ENCODE assay signal across 20 cellular contexts in the genomic region with DNA sequence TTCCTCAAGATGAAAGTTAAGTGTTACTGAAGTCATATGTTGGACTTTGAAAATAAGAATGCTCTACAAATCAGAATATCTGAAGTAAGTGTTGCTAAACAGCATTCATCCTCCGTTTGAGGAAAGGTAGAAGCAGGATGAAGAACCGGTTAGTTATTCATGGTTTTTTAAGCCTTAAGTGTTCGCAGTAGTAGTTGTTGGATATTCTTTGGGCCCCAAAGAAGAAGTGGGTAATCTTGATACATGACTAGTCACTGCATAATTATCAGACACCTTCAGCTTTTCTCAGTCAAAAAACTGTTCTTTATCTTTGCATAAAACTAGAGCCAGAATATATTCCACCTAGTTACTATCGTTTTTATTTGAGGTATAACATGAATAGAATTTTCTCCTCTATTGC. TPM values are rescaled to one million over a fixed set of nuclear protein-coding genes. Genes with fewer than 3 reads are reported as not detected.
DNase-seq lines count a peak whose midpoint lies in the region; ATAC-seq, FAIRE-seq and TF ChIP-seq lines count a peak whose summit lies in the region.
"Had no signal": no experiment of that assay in that cellular context is flagged by ENCODE, and none has a peak within 500 bp of the region (broad histone marks: within the 10 kb centered on the region; RNA-seq: fewer than 3 reads in every experiment).

No MANE protein-coding gene starts in this region.

- peak overlapping the region; percentile 34; the same call in 1 of the 2 replicates for H3K4me2 ChIP-seq in K562 (ENCODE audit: insufficient read depth, low read length)
- H3K4me2 ChIP-seq in smooth muscle cell: no peak overlapping the region

- WGBS in K562 (ENCODE audit: insufficient coverage, low coverage, missing lambda C conversion rate): 10% methylated on average over 4 of the region's 4 CpGs
- 84% methylated on average over 4 of the region's 4 CpGs for WGBS in smooth muscle cell (ENCODE audit: low lambda C conversion rate)
- WGBS in adrenal gland, 4 donors: 80 to 85% (median 83%) methylated on average over 4 of the region's 4 CpGs

- H2AFZ ChIP-seq in K562 (ENCODE audit: low read depth, low read length): no peak overlapping the region
- H2AFZ ChIP-seq in smooth muscle cell (ENCODE audit: low read depth): no peak overlapping the region

- H3K36me3 Mint-ChIP-seq in activated T-cell treated with anti-CD3 and anti-CD28 coated beads, Interleukin-2, amount 50 U/mL, for 24 hours (ENCODE audit: low read depth): peaks cover 77% of the 10 kb centered on the region

- intact Hi-C loops in K562 (cut with micrococcal nuclease): no loop called here
- intact Hi-C loops in adrenal gland (cut with DNase I): no loop called here
- intact Hi-C loops in mucosa of descending colon (cut with DNase I, micrococcal nuclease): no loop called here

- TF ChIP-seq RAD21 in K562 (CRISPR knock-in tag; conservative IDR thresholded peaks at IDR 0.05 in 1 of 2, IDR thresholded peaks at IDR 0.05 in 1 of 2): no peak

- peaks cover 99% of the 10 kb centered on the region for H3K79me2 ChIP-seq in K562 (ENCODE audit: control insufficient read depth, insufficient read depth, low read length)
- peaks cover 100% of the 10 kb centered on the region for H3K79me2 ChIP-seq in smooth muscle cell (ENCODE audit: low read depth)

- H3K9ac ChIP-seq in K562 (ENCODE audit: insufficient read depth in 1 of 2, low read depth in 2 of 2, low read length in 2 of 2): no peak overlapping the region
- no peak overlapping the region for H3K9ac ChIP-seq in smooth muscle cell (ENCODE audit: low read depth)

- H3K27ac Mint-ChIP-seq in activated T-cell treated with anti-CD3 and anti-CD28 coated beads, Interleukin-2, amount 50 U/mL, for 24 hours: peak overlapping the region; percentile 37
- H3K27ac Mint-ChIP-seq: HFFc6 had no signal

- H3K9me1 ChIP-seq in K562 (ENCODE audit: control insufficient read depth, insufficient read depth, low read length): no peaks in the 10 kb centered on the region

- H3K27ac ChIP-seq in K562 (ENCODE audit: extremely low read depth, low read depth, low read length): peak overlapping the region; percentile 24; the same call in 2 of the 3 replicates
- H3K27ac ChIP-seq in smooth muscle cell (ENCODE audit: low read depth): peak overlapping the region; percentile 10
- no peak overlapping the region for H3K27ac ChIP-seq in adrenal gland

- peak; percentile 23; the same call in 2 of the 3 replicates for ATAC-seq in K562
- no peak for ATAC-seq in mucosa of descending colon
- ATAC-seq: HCT116, HepG2 had no signal

- H3K36me3 ChIP-seq in K562 (ENCODE audit: control insufficient read depth, insufficient read depth, low read length) (peaks cover 59% of the 10 kb centered on the region), smooth muscle cell (ENCODE audit: low read depth) (peaks cover 3% of the 10 kb centered on the region), adrenal gland (replicated peaks in 1 of 2) (peaks cover 0 to 4% of the 10 kb centered on the region in 2 donors), mucosa of descending colon (ENCODE audit: low read depth) (no peaks in the 10 kb centered on the region)
- H3K36me3 ChIP-seq: BE2C had no signal

- in situ Hi-C loops in K562 (cut with MboI): no loop called here

- H3K4me1 ChIP-seq in K562 (replicated peaks in 1 of 2; ENCODE audit: control insufficient read depth in 2 of 2, insufficient read depth in 2 of 2, low read length in 2 of 2) (peaks cover 6 to 21% of the 10 kb centered on the region in 2 experiments; a peak in 4 of 5 replicates), smooth muscle cell (ENCODE audit: low read depth) (no peaks in the 10 kb centered on the region), adrenal gland (replicated peaks in 1 of 2) (peaks cover 7 to 16% of the 10 kb centered on the region in 2 donors), mucosa of descending colon (ENCODE audit: low read depth) (no peaks in the 10 kb centered on the region)
- H3K4me1 ChIP-seq: BE2C had no signal

- peak; percentile 26 for FAIRE-seq in GM12891 (lab: Jason Lieb, UNC)
- FAIRE-seq in K562 (lab: Jason Lieb, UNC): peak; percentile 70
- FAIRE-seq: D721Med, G401.6, HepG2 had no signal

- no peaks in the 10 kb centered on the region for H3K9me3 Mint-ChIP-seq in activated T-cell treated with anti-CD3 and anti-CD28 coated beads, Interleukin-2, amount 50 U/mL, for 24 hours
- H3K9me3 Mint-ChIP-seq: CD4-positive, CD25-positive, alpha-beta regulatory T cell; HFFc6; IgD-negative memory B cell had no signal

- no peak for DNase-seq in activated T-cell treated with anti-CD3 and anti-CD28 coated beads, Interleukin-2, amount 50 U/mL, for 24 hours
- DNase-seq in activated T-cell treated with anti-CD3 and anti-CD28 coated beads, Interleukin-2, amount 50 U/mL, for 1 hour: no peak
- DNase-seq in GM12891 (ENCODE audit: insufficient read length, low spot score): no peak
- DNase-seq in K562 (ENCODE audit: extremely low read depth in 1 of 4, low spot score in 3 of 4): no peak
- DNase-seq in smooth muscle cell (lab: John Stamatoyannopoulos, UW; ENCODE audit: unreplicated experiment): no peak
- DNase-seq in adrenal gland: no peak
- DNase-seq in mucosa of descending colon: no peak
- DNase-seq: BE2C; C1 segment of cervical spinal cord; Caco-2; CD4-positive, CD25-positive, alpha-beta regulatory T cell; GOT3; H7; HFFc6 had no signal

- TF ChIP-seq EP300 in K562 (IDR thresholded peaks at IDR 0.05; ENCODE audit: low read length): no peak

- H3K4me3 ChIP-seq in K562 (no peak overlapping the region), smooth muscle cell (no peak overlapping the region), adrenal gland (no peak overlapping the region), mucosa of descending colon (no peak overlapping the region)

- H3K27me3 ChIP-seq in K562 (ENCODE audit: control insufficient read depth in 2 of 2, insufficient read depth in 2 of 2, low read length in 2 of 2): no peaks in the 10 kb centered on the region
- no peaks in the 10 kb centered on the region for H3K27me3 ChIP-seq in smooth muscle cell (ENCODE audit: low read depth)
- H3K27me3 ChIP-seq in adrenal gland: no peaks in the 10 kb centered on the region
- H3K27me3 ChIP-seq: BE2C had no signal

- H3K4me3 Mint-ChIP-seq in activated T-cell treated with anti-CD3 and anti-CD28 coated beads, Interleukin-2, amount 50 U/mL, for 24 hours: no peak overlapping the region
- H3K4me3 Mint-ChIP-seq: HFFc6, IgD-negative memory B cell had no signal

- TF ChIP-seq CTCF in K562 (IDR thresholded peaks at IDR 0.05 in 2 of 3, conservative IDR thresholded peaks at IDR 0.05 in 1 of 3; ENCODE audit: insufficient read depth in 2 of 3, low read depth in 1 of 3, low read length in 3 of 3) (no peak), smooth muscle cell (IDR thresholded peaks at IDR 0.05; ENCODE audit: borderline replicate concordance, insufficient read depth, poor library complexity, severe bottlenecking) (no peak), adrenal gland (IDR thresholded peaks at IDR 0.05) (no peak), mucosa of descending colon (IDR thresholded peaks at IDR 0.05) (no peak)

- BruUV-seq in K562 (replicated peaks; lab: Mats Ljungman, UMichigan): no TSS peak

- POLR2A ChIA-PET in K562 (lab: Yijun Ruan, JAX): interaction anchor here (1.5 to 6.1 kb wide), 2 partner anchors 12 to 63 kb away, joined by 3 to 34 read pairs; no protein-coding TSS in a partner anchor

- peaks cover 68% of the 10 kb centered on the region for H3K4me1 Mint-ChIP-seq in activated T-cell treated with anti-CD3 and anti-CD28 coated beads, Interleukin-2, amount 50 U/mL, for 24 hours (ENCODE audit: low read depth)

- H4K20me1 ChIP-seq in K562 (replicated peaks; ENCODE audit: control insufficient read depth, insufficient read depth, low read length) (0 out of 2 replicates have a peak, but pooled peaks cover 8% of the 10 kb centered on the region), smooth muscle cell (ENCODE audit: low read depth) (peaks cover 100% of the 10 kb centered on the region)

- H3K9me3 ChIP-seq in K562 (replicated peaks; ENCODE audit: control insufficient read depth, insufficient read depth, low read depth, low read length): no peaks in the 10 kb centered on the region
- no peaks in the 10 kb centered on the region for H3K9me3 ChIP-seq in smooth muscle cell (replicated peaks; ENCODE audit: low read depth)
- no peaks in the 10 kb centered on the region for H3K9me3 ChIP-seq in adrenal gland (replicated peaks in 1 of 3)
- no peaks in the 10 kb centered on the region for H3K9me3 ChIP-seq in mucosa of descending colon
- H3K9me3 ChIP-seq: BE2C, Caco-2 had no signal

- H3F3A ChIP-seq in smooth muscle cell (ENCODE audit: low read depth): no peaks in the 10 kb centered on the region

- no peak for TF ChIP-seq POLR2A in GM12891 (IDR thresholded peaks at IDR 0.05; ENCODE audit: low read depth, low read length)
- no peak for TF ChIP-seq POLR2A in K562 (conservative IDR thresholded peaks at IDR 0.05)
- no peak for TF ChIP-seq POLR2A in adrenal gland (IDR thresholded peaks at IDR 0.05)

- no peaks in the 10 kb centered on the region for H3K27me3 Mint-ChIP-seq in activated T-cell treated with anti-CD3 and anti-CD28 coated beads, Interleukin-2, amount 50 U/mL, for 24 hours
- H3K27me3 Mint-ChIP-seq: CD4-positive, CD25-positive, alpha-beta regulatory T cell; IgD-negative memory B cell had no signal

- CTCF ChIA-PET in K562 (lab: Yijun Ruan, JAX; ENCODE audit: low intra/inter-chr PET ratio): no interaction called here

RNA-seq across cellular contexts. Expression of a gene that starts 13.8 kb away (rescaled TPM):
- polyA plus RNA-seq in GM12891 (2012; ENCODE audit: low read depth, missing spikeins): 21.1 TPM
- total RNA-seq in K562 (2011; cell fraction: chromatin; rRNA removed; ENCODE audit: low replicate concordance): 45.0 and 88.5 TPM in 2 replicates
- total RNA-seq in K562 (2011; cell fraction: nucleolus; rRNA removed): 31.9 and 35.0 TPM in 2 replicates
- 38.7 and 58.9 TPM in 2 replicates for total RNA-seq in K562 (2011; cell fraction: nucleoplasm; rRNA removed)
- 35.9 and 49.0 TPM in 2 replicates for total RNA-seq in K562 (2014; rRNA removed)
- total RNA-seq in K562 (2014; rRNA removed; fragmentation: Illumina TruSeq; extraction: Trizol): 50.5 and 56.9 TPM in 2 replicates
- 60.9 and 64.2 TPM in 2 replicates for total RNA-seq in K562 (2015; rRNA removed; fragmentation: Illumina TruSeq; extraction: Trizol)
- total RNA-seq in K562 (2021): 50.0 and 52.7 TPM in 2 replicates
- polyA plus RNA-seq in K562 (2011; rRNA removed): 36.7 and 47.2 TPM in 2 replicates
- 18.8 and 20.0 TPM in 2 replicates for polyA plus RNA-seq in K562 (2011; cell fraction: cytosol; rRNA removed)
- 15.8 and 17.9 TPM in 2 replicates for polyA plus RNA-seq in K562 (2011; cell fraction: nucleus; rRNA removed)
- polyA plus RNA-seq in K562 (2012): 38.1 and 50.5 TPM in 2 replicates
- polyA plus RNA-seq in K562 (2014; fragmentation: Illumina TruSeq; extraction: Trizol): 52.5 and 58.4 TPM in 2 replicates
- 10 to 100 TPM; 28.3 to 31.3 TPM for polyA plus RNA-seq in K562 (2014; fragmentation: Nextera tagmentation; extraction: Ambion mirVana)
- 36.8 and 42.7 TPM in 2 replicates for polyA plus RNA-seq in K562 (2014; rRNA removed)
- polyA minus RNA-seq in K562 (2011; rRNA and poly(A)+ RNA removed): 65.6 and 73.3 TPM in 2 replicates
- 28.4 and 37.9 TPM in 2 replicates for polyA minus RNA-seq in K562 (2011; cell fraction: cytosol; rRNA and poly(A)+ RNA removed)
- 37.8 and 56.4 TPM in 2 replicates for polyA minus RNA-seq in K562 (2011; cell fraction: nucleus; rRNA and poly(A)+ RNA removed)
- total RNA-seq in smooth muscle cell: 127 and 161 TPM in 2 replicates
- 92.2 and 99.1 TPM in 2 replicates for polyA plus RNA-seq in smooth muscle cell
- total RNA-seq in adrenal gland: 10 to 100 TPM; 36.8 to 68.6 (median 52.0) TPM
- 100 to 1,000 TPM in 1 of 3 donors, 10 to 100 TPM in 2; 37.1 to 102 (median 41.2) TPM for polyA plus RNA-seq in adrenal gland
- total RNA-seq in mucosa of descending colon: 10 to 100 TPM; 68.6 to 73.4 (median 69.2) TPM

RNA-seq across cellular contexts. Expression of a gene that starts 26.7 kb away (rescaled TPM):
- 0.32 TPM for polyA plus RNA-seq in GM12891 (2012; ENCODE audit: low read depth, missing spikeins)
- 2.6 and 4.1 TPM in 2 replicates for total RNA-seq in K562 (2011; cell fraction: chromatin; rRNA removed; ENCODE audit: low replicate concordance)
- total RNA-seq in K562 (2011; cell fraction: nucleolus; rRNA removed): 6.8 and 7.6 TPM in 2 replicates
- total RNA-seq in K562 (2011; cell fraction: nucleoplasm; rRNA removed): 7.9 and 9.7 TPM in 2 replicates
- total RNA-seq in K562 (2014; rRNA removed) (2.0 and 4.0 TPM in 2 replicates), K562 (2014; rRNA removed; fragmentation: Illumina TruSeq; extraction: Trizol) (1.6 and 1.7 TPM in 2 replicates), K562 (2015; rRNA removed; fragmentation: Illumina TruSeq; extraction: Trizol) (1.5 and 1.7 TPM in 2 replicates), K562 (2021) (1.5 and 2.0 TPM in 2 replicates), smooth muscle cell (0.18 and 0.63 TPM in 2 replicates), adrenal gland (1 to 10 TPM in 5 of 8 donors, under 1 TPM in 2, not detected in 1; 0.29 to 4.4 (median 3.0) TPM), mucosa of descending colon (1 to 10 TPM in 1 of 3 donors, not detected in 2; 1.1 TPM)
- polyA plus RNA-seq in K562 (2011; rRNA removed) (1.4 and 2.3 TPM in 2 replicates), K562 (2014; fragmentation: Illumina TruSeq; extraction: Trizol) (2.5 and 3.6 TPM in 2 replicates), K562 (2014; fragmentation: Nextera tagmentation; extraction: Ambion mirVana) (1 to 10 TPM; 1.5 to 2.0 TPM), K562 (2014; rRNA removed) (1.8 and 2.4 TPM in 2 replicates), smooth muscle cell (0.14 and 1.3 TPM in 2 replicates), adrenal gland (10 to 100 TPM in 1 of 3 donors, 1 to 10 TPM in 1, under 1 TPM in 1; 0.98 to 10.6 (median 2.2) TPM)
- polyA plus RNA-seq in K562 (2011; cell fraction: cytosol; rRNA removed): 0.86 and 1.1 TPM in 2 replicates
- 5.7 and 7.3 TPM in 2 replicates for polyA plus RNA-seq in K562 (2011; cell fraction: nucleus; rRNA removed)
- 2.5 and 2.6 TPM in 2 replicates for polyA plus RNA-seq in K562 (2012)
- polyA minus RNA-seq in K562 (2011; rRNA and poly(A)+ RNA removed): 2.9 and 3.0 TPM in 2 replicates
- polyA minus RNA-seq in K562 (2011; cell fraction: cytosol; rRNA and poly(A)+ RNA removed): 1.7 TPM in 1 of 2 replicates, not detected in the other
- polyA minus RNA-seq in K562 (2011; cell fraction: nucleus; rRNA and poly(A)+ RNA removed): 6.3 and 8.2 TPM in 2 replicates

RNA-seq across cellular contexts. Expression of a gene that starts 51.4 kb away (rescaled TPM):
- 0.18 TPM for polyA plus RNA-seq in GM12891 (2012; ENCODE audit: low read depth, missing spikeins)
- not detected in 2 replicates for total RNA-seq in K562 (2011; cell fraction: chromatin; rRNA removed; ENCODE audit: low replicate concordance)
- total RNA-seq in K562 (2011; cell fraction: nucleolus; rRNA removed): not detected in 2 replicates
- not detected in 2 replicates for total RNA-seq in K562 (2011; cell fraction: nucleoplasm; rRNA removed)
- total RNA-seq in K562 (2014; rRNA removed) (not detected in 2 replicates), K562 (2014; rRNA removed; fragmentation: Illumina TruSeq; extraction: Trizol) (not detected in 2 replicates), K562 (2015; rRNA removed; fragmentation: Illumina TruSeq; extraction: Trizol) (not detected in 2 replicates), K562 (2021) (not detected in 2 replicates), smooth muscle cell (not detected in 2 replicates), adrenal gland (not detected), mucosa of descending colon (not detected)
- polyA plus RNA-seq in K562 (2011; rRNA removed) (not detected in 2 replicates), K562 (2014; fragmentation: Illumina TruSeq; extraction: Trizol) (not detected in 2 replicates), K562 (2014; fragmentation: Nextera tagmentation; extraction: Ambion mirVana) (under 1 TPM; 0.07 to 0.10 TPM), K562 (2014; rRNA removed) (not detected in 2 replicates), smooth muscle cell (0.40 and 0.91 TPM in 2 replicates), adrenal gland (not detected)
- polyA plus RNA-seq in K562 (2011; cell fraction: cytosol; rRNA removed): not detected in 2 replicates
- polyA plus RNA-seq in K562 (2011; cell fraction: nucleus; rRNA removed): not detected in 2 replicates
- 0.19 and 0.22 TPM in 2 replicates for polyA plus RNA-seq in K562 (2012)
- not detected in 2 replicates for polyA minus RNA-seq in K562 (2011; rRNA and poly(A)+ RNA removed)
- not detected in 2 replicates for polyA minus RNA-seq in K562 (2011; cell fraction: cytosol; rRNA and poly(A)+ RNA removed)
- not detected in 2 replicates for polyA minus RNA-seq in K562 (2011; cell fraction: nucleus; rRNA and poly(A)+ RNA removed)
- total RNA-seq: A172; Caco-2; CD4-positive, CD25-positive, alpha-beta regulatory T cell; H7; HepG2; HFFc6 had no signal
- polyA plus RNA-seq: HepG2 had no signal

Comparison
In these comparisons a context has a peak if more than half of its experiments do, and no peak if none do; other contexts are left out.
1. H3K27ac ChIP-seq: peak in K562 (single experiment) and smooth muscle cell (single experiment); none in adrenal gland (0 of 5).